24 cellular contexts compared by ENCODE assay signal in genomic region chr2:217742837-217743236, GRCh38.
A peak's percentile ranks its signal among the peaks of the same experiment; 100 is the strongest.
DNase-seq lines count a peak whose midpoint lies in the region; ATAC-seq and TF ChIP-seq lines count a peak whose summit lies in the region.
"Had no signal": no experiment of that assay in that cellular context is flagged by ENCODE, and none has a peak within 500 bp of the region (broad histone marks: within the 10 kb centered on the region; RNA-seq: fewer than 3 reads in every experiment).

No MANE protein-coding gene starts in this region.

- H3K36me3 ChIP-seq in subcutaneous abdominal adipose tissue (ENCODE audit: control insufficient read depth in 5 of 5, insufficient read depth in 5 of 5, low read length in 5 of 5) = peaks cover 3 to 27% (median 7%) of the 10 kb centered on the region in 5 donors

- H3K4me3 ChIP-seq in NB4 (ENCODE audit: low read depth, low read length) (no peak overlapping the region), subcutaneous abdominal adipose tissue (ENCODE audit: low read depth in 1 of 5, low read length in 5 of 5) (no peak overlapping the region)
- H3K4me3 ChIP-seq: dorsolateral prefrontal cortex, K562 had no signal

- POLR2A ChIA-PET in T-cell (lab: Charles Lee) = no interaction called here

- H3K4me1 ChIP-seq in subcutaneous abdominal adipose tissue (ENCODE audit: control insufficient read depth in 5 of 5, insufficient read depth in 5 of 5, low read length in 5 of 5) = peaks cover 0 to 52% (median 51%) of the 10 kb centered on the region in 5 donors

- H3K4me3 Mint-ChIP-seq in CD14-positive monocyte = no peak overlapping the region
- no peak overlapping the region for H3K4me3 Mint-ChIP-seq in T-cell
- H3K4me3 Mint-ChIP-seq: activated T-cell treated with anti-CD3 and anti-CD28 coated beads, Interleukin-2, amount 50 U/mL, for 4 hours; H9; naive thymus-derived CD4-positive, alpha-beta T cell had no signal

- H3K9me3 Mint-ChIP-seq in CD14-positive monocyte (peaks cover 0 to 4% (median 0%) of the 10 kb centered on the region in 7 donors), T-cell (no peaks in the 10 kb centered on the region)
- H3K9me3 Mint-ChIP-seq: activated T-cell treated with anti-CD3 and anti-CD28 coated beads, Interleukin-2, amount 50 U/mL, for 4 hours; H9; naive thymus-derived CD4-positive, alpha-beta T cell had no signal

- ATAC-seq in GM21447 (IDR thresholded peaks at IDR 0.05; ENCODE audit: unreplicated experiment) (no peak), T-cell (replicated peaks in 1 of 4) (no peak)
- ATAC-seq: activated T-cell treated with anti-CD3 and anti-CD28 coated beads, Interleukin-2, amount 50 U/mL, for 4 hours; K562; left ventricle myocardium superior; naive thymus-derived CD4-positive, alpha-beta T cell had no signal

- H3K27ac Mint-ChIP-seq in CD14-positive monocyte (peak overlapping the region in 5 of 7 donors; percentile 4 to 72 (median 40)), T-cell (no peak overlapping the region)
- H3K27ac Mint-ChIP-seq: H9 had no signal

- intact Hi-C loops in CD14-positive monocyte (cut with micrococcal nuclease) = no loop called here

- H3K9me3 ChIP-seq in subcutaneous abdominal adipose tissue (ENCODE audit: control insufficient read depth in 5 of 5, low read length in 5 of 5) = peaks cover 0 to 2% (median 0%) of the 10 kb centered on the region in 5 donors

- peaks cover 0 to 4% (median 4%) of the 10 kb centered on the region in 3 donors for H3K27me3 Mint-ChIP-seq in CD14-positive monocyte (ENCODE audit: low read depth in 3 of 3)
- H3K27me3 Mint-ChIP-seq in T-cell = no peaks in the 10 kb centered on the region

- H3K27me3 ChIP-seq in subcutaneous abdominal adipose tissue (ENCODE audit: control insufficient read depth in 5 of 5, insufficient read depth in 4 of 5, low read length in 5 of 5) = no peaks in the 10 kb centered on the region
- H3K27me3 ChIP-seq: dorsolateral prefrontal cortex had no signal

- no peaks in the 10 kb centered on the region for H3K36me3 Mint-ChIP-seq in CD14-positive monocyte
- no peaks in the 10 kb centered on the region for H3K36me3 Mint-ChIP-seq in T-cell

- CTCF ChIA-PET in T-cell (lab: Charles Lee) = no interaction called here

- peak overlapping the region; percentile 45 for H3K27ac ChIP-seq in subcutaneous abdominal adipose tissue (ENCODE audit: low read depth, low read length)

- no peak overlapping the region for H3K9ac ChIP-seq in subcutaneous abdominal adipose tissue (ENCODE audit: low read length in 5 of 5)

- TF ChIP-seq CTCF in CD14-positive monocyte (IDR thresholded peaks at IDR 0.05) (no peak), NB4 (IDR thresholded peaks at IDR 0.05; ENCODE audit: low read depth, low read length) (no peak)

- TF ChIP-seq POLR2A in NB4 (IDR thresholded peaks at IDR 0.05; ENCODE audit: extremely low read depth, insufficient read length) = no peak

- DNase-seq in CD14-positive monocyte (ENCODE audit: low spot score) = no peak
- peak; percentile 36 for DNase-seq in NB4 (ENCODE audit: low read depth)
- DNase-seq in ecto neural progenitor cell (ENCODE audit: low spot score) = peak; percentile 14
- DNase-seq in GF-D8 (lab: John Stamatoyannopoulos, UW) = no peak
- no peak for DNase-seq in T-cell
- DNase-seq: ACHN; activated gamma-delta T cell treated with Interleukin-2 at 50 U/mL for 16 hours; activated T-cell treated with anti-CD3 and anti-CD28 coated beads, Interleukin-2, amount 50 U/mL, for 4 hours; DMS79; dorsolateral prefrontal cortex; H9; left ventricle myocardium superior; midbrain; naive thymus-derived CD4-positive, alpha-beta T cell; NCI-H1694; NCI-H2171 treated with DMSO at 0.1 percent for 48 hours; NCI-H524 treated with DMSO at 0.1 percent for 48 hours; nucleus accumbens; RPMI8226; stimulated activated naive CD4-positive, alpha-beta T cell treated with Interleukin-2 at 50 U/mL for 16 hours; T-helper 2 cell had no signal

- H3K4me1 Mint-ChIP-seq in CD14-positive monocyte (peaks cover 18% of the 10 kb centered on the region), T-cell (no peaks in the 10 kb centered on the region)

Comparison
In these comparisons a context has a peak if more than half of its experiments do, and no peak if none do; other contexts are left out.
1. DNase-seq: peak in NB4 (single experiment) and ecto neural progenitor cell (single experiment); none in CD14-positive monocyte (single experiment), GF-D8 (single experiment) and T-cell (0 of 34).
2. H3K27ac Mint-ChIP-seq: peak in CD14-positive monocyte (5 of 7); none in T-cell (0 of 2).